In the genomic region with DNA sequence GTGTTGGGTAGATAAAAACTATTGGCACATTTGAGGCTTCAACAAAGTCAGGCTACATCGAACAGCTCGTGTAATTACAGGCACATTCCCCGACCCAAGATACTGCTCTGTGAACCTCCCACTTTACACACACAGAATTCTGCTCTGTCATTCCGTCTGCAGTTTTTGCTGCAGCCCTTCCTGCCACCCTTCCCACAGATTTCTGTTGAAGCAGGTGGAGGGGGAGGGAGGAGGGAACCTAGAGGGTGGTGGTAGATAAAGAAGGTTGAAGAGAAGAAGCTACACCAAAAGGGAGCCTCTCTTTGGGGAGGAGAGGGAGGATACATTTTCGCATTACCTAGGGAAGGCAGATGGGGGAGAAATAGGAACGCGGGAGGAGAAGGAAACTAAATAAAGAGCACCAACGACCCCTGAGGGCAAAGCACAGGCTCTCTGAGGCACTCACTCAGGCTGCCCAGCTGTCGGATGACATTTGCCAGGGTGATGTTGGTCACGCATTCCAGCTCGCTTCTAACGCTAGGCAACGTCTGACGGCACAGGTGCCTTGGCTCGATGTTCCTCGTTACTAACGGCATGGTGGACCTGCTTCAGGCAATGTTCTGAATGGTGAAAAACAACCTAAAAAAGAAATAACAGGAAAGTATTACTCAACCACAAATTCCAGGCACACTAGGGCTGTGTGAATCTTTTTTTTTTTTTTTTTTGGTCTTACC, we compare ENCODE assay signal across 8 cellular contexts. TPM values are rescaled to one million over a fixed set of nuclear protein-coding genes. Genes with fewer than 3 reads are reported as not detected.
A peak's percentile ranks its signal among the peaks of the same experiment; 100 is the strongest.
DNase-seq lines count a peak whose midpoint lies in the region; ATAC-seq and TF ChIP-seq lines count a peak whose summit lies in the region.

No MANE protein-coding gene starts in this region.

- H3K27me3 Mint-ChIP-seq in mesothelial cell of epicardium (ENCODE audit: low read depth): no peaks in the 10 kb centered on the region

- H3K36me3 ChIP-seq in Peyer's patch: peaks cover 0 to 31% (median 0%) of the 10 kb centered on the region in 3 donors
- H3K36me3 ChIP-seq in colonic mucosa: no peaks in the 10 kb centered on the region
- peaks cover 0 to 16% (median 7%) of the 10 kb centered on the region in 3 donors for H3K36me3 ChIP-seq in tibial artery
- H3K36me3 ChIP-seq in WERI-Rb-1: peaks cover 29% of the 10 kb centered on the region

- no peak for TF ChIP-seq CTCF in Peyer's patch (IDR thresholded peaks at IDR 0.05)
- no peak for TF ChIP-seq CTCF in colonic mucosa (IDR thresholded peaks at IDR 0.05)
- TF ChIP-seq CTCF in mesothelial cell of epicardium (IDR thresholded peaks at IDR 0.05; ENCODE audit: unreplicated experiment): no peak
- no peak for TF ChIP-seq CTCF in tibial artery (IDR thresholded peaks at IDR 0.05)
- no peak for TF ChIP-seq CTCF in WERI-Rb-1 (IDR thresholded peaks at IDR 0.05; ENCODE audit: low read depth, low read length)

- H3K9ac ChIP-seq in colonic mucosa (ENCODE audit: low read depth in 2 of 2, low read length in 2 of 2): no peak overlapping the region

- H3K27me3 ChIP-seq in Peyer's patch: no peaks in the 10 kb centered on the region
- H3K27me3 ChIP-seq in colonic mucosa: no peaks in the 10 kb centered on the region
- H3K27me3 ChIP-seq in tibial artery: no peaks in the 10 kb centered on the region
- no peaks in the 10 kb centered on the region for H3K27me3 ChIP-seq in WERI-Rb-1 (ENCODE audit: insufficient read depth, low read depth, severe bottlenecking)

- H3K4me1 Mint-ChIP-seq in mesothelial cell of epicardium: peaks cover 28% of the 10 kb centered on the region

- intact Hi-C loops in colonic mucosa (cut with DNase I) (no loop called here), tibial artery (cut with DNase I; ENCODE audit: low total_unique reads) (no loop called here)

- DNase-seq in ELF-1 (ENCODE audit: low read depth, low spot score) (peak; percentile 90), Peyer's patch (peak in 1 of 3 donors; percentile 15), colonic mucosa (no peak), mesothelial cell of epicardium (ENCODE audit: low spot score in 2 of 2, unreplicated experiment in 2 of 2) (no peak), tibial artery (peak; percentile 38 to 77), WERI-Rb-1 (no peak), ACHN (no peak)

- H3K36me3 Mint-ChIP-seq in mesothelial cell of epicardium: peaks cover 7% of the 10 kb centered on the region

- peak overlapping the region; percentile 90 for H3K27ac Mint-ChIP-seq in mesothelial cell of epicardium

- H3K9me3 ChIP-seq in Peyer's patch (no peaks in the 10 kb centered on the region), colonic mucosa (no peaks in the 10 kb centered on the region), tibial artery (no peaks in the 10 kb centered on the region), WERI-Rb-1 (ENCODE audit: severe bottlenecking) (no peaks in the 10 kb centered on the region)

- peaks cover 0 to 28% (median 16%) of the 10 kb centered on the region in 4 donors for H3K4me1 ChIP-seq in Peyer's patch
- H3K4me1 ChIP-seq in colonic mucosa: no peaks in the 10 kb centered on the region
- H3K4me1 ChIP-seq in tibial artery: peaks cover 0 to 97% (median 71%) of the 10 kb centered on the region in 4 donors

- peak overlapping the region in 3 of 4 donors; percentile 52 to 75 (median 58) for H3K27ac ChIP-seq in Peyer's patch
- peak overlapping the region; percentile 7 for H3K27ac ChIP-seq in colonic mucosa
- H3K27ac ChIP-seq in tibial artery: peak overlapping the region; percentile 86 to 89
- no peak overlapping the region for H3K27ac ChIP-seq in WERI-Rb-1

- no peak for TF ChIP-seq POLR2A in Peyer's patch (IDR thresholded peaks at IDR 0.05)

- peak overlapping the region; percentile 22 for H3K4me3 Mint-ChIP-seq in mesothelial cell of epicardium

- H3K4me3 ChIP-seq in Peyer's patch (peak overlapping the region in 1 of 4 donors; percentile 19), colonic mucosa (no peak overlapping the region), tibial artery (peak overlapping the region; percentile 45 to 51), WERI-Rb-1 (ENCODE audit: low read depth, low read length) (no peak overlapping the region)

- ATAC-seq in GM21360 (IDR thresholded peaks at IDR 0.05; ENCODE audit: unreplicated experiment): no peak

- in situ Hi-C loops in ACHN (cut with HindIII; ENCODE audit: low pct_ligation_motif_present, low pct_unique_long_range_greater_than_20kb, low sequenced_read_pairs): no loop called here

- H3K9me3 Mint-ChIP-seq in mesothelial cell of epicardium: no peaks in the 10 kb centered on the region

RNA-seq across cellular contexts. Expression of a gene that starts 36.0 kb away (rescaled TPM):
- total RNA-seq in Peyer's patch (not detected), colonic mucosa (under 1 TPM; 0.32 to 0.49 TPM), mesothelial cell of epicardium (1.7 to 2.3 TPM (median 1.7 TPM) in 3 replicates)

RNA-seq across cellular contexts. Expression of a gene that starts 45.3 kb away (rescaled TPM):
- total RNA-seq in Peyer's patch (not detected), colonic mucosa (1 to 10 TPM in 1 of 2 donors, under 1 TPM in 1; 0.69 to 1.7 TPM), mesothelial cell of epicardium (0.45 to 1.3 TPM (median 0.61 TPM) in 3 replicates)

RNA-seq across cellular contexts. Expression of a gene that starts 53.8 kb away (rescaled TPM):
- total RNA-seq in Peyer's patch (not detected), colonic mucosa (1 to 10 TPM in 1 of 2 donors, under 1 TPM in 1; 0.42 to 1.5 TPM), mesothelial cell of epicardium (0.22 to 0.24 TPM in 2 of 3 replicates, not detected in the other)

Comparison
In these comparisons a context has a peak if more than half of its experiments do, and no peak if none do; other contexts are left out.
1. DNase-seq: peak in ELF-1 (single experiment) and tibial artery (2 of 2); none in colonic mucosa (single experiment), mesothelial cell of epicardium (0 of 2), WERI-Rb-1 (single experiment) and ACHN (single experiment).
2. H3K4me3 ChIP-seq: peak in tibial artery (2 of 2); none in colonic mucosa (single experiment) and WERI-Rb-1 (single experiment).